26 cellular contexts compared by ENCODE assay signal in genomic region chr20:39318911-39319310, GRCh38.
"Had no signal": no experiment of that assay in that cellular context is flagged by ENCODE, and none has a peak within 500 bp of the region (broad histone marks: within the 10 kb centered on the region; RNA-seq: fewer than 3 reads in every experiment).

No MANE protein-coding gene starts in this region.

- H3K27ac Mint-ChIP-seq: activated CD4-positive, alpha-beta T cell treated with anti-CD3 and anti-CD28 coated beads for 36 hours; activated CD4-positive, alpha-beta T cell treated with anti-CD3 and anti-CD28 coated beads, Interleukin-2, amount 10 ng/mL, durations not matched to agents 7 days and 5 days; activated CD8-positive, alpha-beta T cell treated with anti-CD3 and anti-CD28 coated beads, Interleukin-2, amount 10 ng/mL, durations not matched to agents 7 days and 5 days; activated naive CD4-positive, alpha-beta T cell treated with anti-CD3 and anti-CD28 coated beads, Interleukin-2, amount 50 U/mL, for 24 hours; activated naive CD8-positive, alpha-beta T cell treated with anti-CD3 and anti-CD28 coated beads, Interleukin-2, amount 10 ng/mL, durations not matched to agents 7 days and 5 days; activated T-cell treated with anti-CD3 and anti-CD28 coated beads, Interleukin-2, amount 50 U/mL, for 24 hours; activated T-helper 2 cell treated with anti-CD3 and anti-CD28 coated beads, Interferon-gamma antibody, Interleukin-2, Interleukin-4, amounts not matched to agents 10 μg/mL and 5 μg/mL and 100 μg/mL, durations not matched to agents 14 hours and 24 hours and 36 hours; T-helper 2 cell treated with Interferon-gamma antibody and Interleukin-4, amounts not matched to agents 5 μg/mL and 100 μg/mL, for 36 hours had no signal

- H3K27me3 Mint-ChIP-seq: activated T-cell treated with anti-CD3 and anti-CD28 coated beads, Interleukin-2, amount 50 U/mL, for 24 hours had no signal

- H3K9me3 Mint-ChIP-seq: activated CD4-positive, alpha-beta T cell treated with anti-CD3 and anti-CD28 coated beads, Interleukin-2, amount 10 ng/mL, durations not matched to agents 7 days and 5 days; activated naive CD4-positive, alpha-beta T cell treated with anti-CD3 and anti-CD28 coated beads, Interleukin-2, amount 50 U/mL, for 24 hours; activated naive CD8-positive, alpha-beta T cell treated with anti-CD3 and anti-CD28 coated beads, Interleukin-2, amount 10 ng/mL, durations not matched to agents 7 days and 5 days; activated T-cell treated with anti-CD3 and anti-CD28 coated beads, Interleukin-2, amount 50 U/mL, for 24 hours; activated T-helper 2 cell treated with anti-CD3 and anti-CD28 coated beads, Interferon-gamma antibody, Interleukin-2, Interleukin-4, amounts not matched to agents 10 μg/mL and 5 μg/mL and 100 μg/mL, durations not matched to agents 14 hours and 24 hours and 36 hours; T-helper 2 cell treated with Interferon-gamma antibody and Interleukin-4, amounts not matched to agents 5 μg/mL and 100 μg/mL, for 36 hours had no signal

- DNase-seq: activated CD4-positive, alpha-beta T cell treated with anti-CD3 and anti-CD28 coated beads for 36 hours; activated CD4-positive, alpha-beta T cell treated with anti-CD3 and anti-CD28 coated beads, Interleukin-2, amount 10 ng/mL, durations not matched to agents 7 days and 5 days; activated CD4-positive, alpha-beta T cell treated with anti-CD3 and anti-CD28 coated beads, Interleukin-2, amount 50 U/mL, for 48 hours; activated CD8-positive, alpha-beta T cell treated with anti-CD3 and anti-CD28 coated beads, Interleukin-2, amount 10 ng/mL, durations not matched to agents 7 days and 5 days; activated gamma-delta T cell; activated naive CD4-positive, alpha-beta T cell treated with Interleukin-2 at 50 U/mL for 16 hours; activated naive CD8-positive, alpha-beta T cell treated with anti-CD3 and anti-CD28 coated beads, Interleukin-2, amount 10 ng/mL, durations not matched to agents 7 days and 5 days; activated T-cell treated with anti-CD3 and anti-CD28 coated beads, Interleukin-2, amount 50 U/mL, for 24 hours; adrenal gland; body of pancreas; MM.1S; MV-4-11; NCI-H1092; NCI-H1436 treated with DMSO at 0.1 percent for 48 hours; NCI-H1694 treated with DMSO at 0.1 percent for 48 hours; NCI-H2081; NCI-H446; NCI-H526 treated with DMSO at 0.1 percent for 48 hours; NCI-H774; SHP77 treated with DMSO at 0.1 percent for 48 hours had no signal

- H3K9me3 ChIP-seq: adrenal gland, body of pancreas, breast epithelium had no signal

- H3K36me3 Mint-ChIP-seq: activated naive CD4-positive, alpha-beta T cell treated with anti-CD3 and anti-CD28 coated beads, Interleukin-2, amount 50 U/mL, for 24 hours; activated naive CD8-positive, alpha-beta T cell treated with anti-CD3 and anti-CD28 coated beads, Interleukin-2, amount 10 ng/mL, durations not matched to agents 7 days and 5 days had no signal

- ATAC-seq: activated CD4-positive, alpha-beta T cell treated with anti-CD3 and anti-CD28 coated beads for 36 hours; activated CD4-positive, CD25-positive, alpha-beta regulatory T cell treated with anti-CD3 and anti-CD28 coated beads, Interleukin-2, amount 50 U/mL, for 24 hours; activated CD8-positive, alpha-beta T cell treated with anti-CD3 and anti-CD28 coated beads, Interleukin-2, amount 10 ng/mL, durations not matched to agents 7 days and 5 days; body of pancreas; Panc1 had no signal

- H3K4me1 Mint-ChIP-seq: activated CD4-positive, alpha-beta T cell treated with anti-CD3 and anti-CD28 coated beads for 36 hours; activated CD4-positive, alpha-beta T cell treated with anti-CD3 and anti-CD28 coated beads, Interleukin-2, amount 10 ng/mL, durations not matched to agents 7 days and 5 days; activated naive CD4-positive, alpha-beta T cell treated with anti-CD3 and anti-CD28 coated beads, Interleukin-2, amount 50 U/mL, for 24 hours; activated naive CD8-positive, alpha-beta T cell treated with anti-CD3 and anti-CD28 coated beads, Interleukin-2, amount 10 ng/mL, durations not matched to agents 7 days and 5 days had no signal

- H3K4me3 Mint-ChIP-seq: activated CD4-positive, alpha-beta T cell treated with anti-CD3 and anti-CD28 coated beads for 36 hours; activated CD4-positive, alpha-beta T cell treated with anti-CD3 and anti-CD28 coated beads, Interleukin-2, amount 10 ng/mL, durations not matched to agents 7 days and 5 days; activated CD8-positive, alpha-beta T cell treated with anti-CD3 and anti-CD28 coated beads, Interleukin-2, amount 10 ng/mL, durations not matched to agents 7 days and 5 days; activated naive CD4-positive, alpha-beta T cell treated with anti-CD3 and anti-CD28 coated beads, Interleukin-2, amount 50 U/mL, for 24 hours; activated naive CD8-positive, alpha-beta T cell treated with anti-CD3 and anti-CD28 coated beads, Interleukin-2, amount 10 ng/mL, durations not matched to agents 7 days and 5 days; activated T-cell treated with anti-CD3 and anti-CD28 coated beads, Interleukin-2, amount 50 U/mL, for 24 hours; T-helper 2 cell treated with Interferon-gamma antibody and Interleukin-4, amounts not matched to agents 5 μg/mL and 100 μg/mL, for 36 hours had no signal
